ENCODE assay signal across 12 cellular contexts in genomic region chr2:236748801-236749200, GRCh38.
DNase-seq lines count a peak whose midpoint lies in the region; ATAC-seq lines count a peak whose summit lies in the region.
"Had no signal": no experiment of that assay in that cellular context is flagged by ENCODE, and none has a peak within 500 bp of the region (broad histone marks: within the 10 kb centered on the region; RNA-seq: fewer than 3 reads in every experiment).

No MANE protein-coding gene starts in this region.

- H3K14ac ChIP-seq in neuronal stem cell (ENCODE audit: low read length) = no peak overlapping the region

- H2BK15ac ChIP-seq in neuronal stem cell (ENCODE audit: low read length) = no peak overlapping the region

- no peak overlapping the region for H3K9ac ChIP-seq in neuronal stem cell (ENCODE audit: low read depth, low read length, poor library complexity)

- no peak overlapping the region for H2BK5ac ChIP-seq in neuronal stem cell (ENCODE audit: low read length)

- H3K4me1 ChIP-seq in esophagus (ENCODE audit: control insufficient read depth in 2 of 2, insufficient read depth in 2 of 2, low read length in 1 of 2) = peaks cover 2 to 21% of the 10 kb centered on the region in 2 donors
- H3K4me1 ChIP-seq in neuronal stem cell (ENCODE audit: control insufficient read depth in 2 of 2, insufficient read depth in 1 of 2, low read depth in 1 of 2, low read length in 2 of 2) = peaks cover 25 to 30% of the 10 kb centered on the region in 2 donors

- no peak overlapping the region for H3K4ac ChIP-seq in neuronal stem cell (ENCODE audit: low read length)

- H3K23ac ChIP-seq in neuronal stem cell (ENCODE audit: low read depth, low read length, poor library complexity) = no peak overlapping the region

- no peaks in the 10 kb centered on the region for H3K36me3 ChIP-seq in esophagus (ENCODE audit: control insufficient read depth in 2 of 2, insufficient read depth in 2 of 2, low read length in 1 of 2)
- H3K36me3 ChIP-seq in neuronal stem cell (replicated peaks in 1 of 2; ENCODE audit: control insufficient read depth in 2 of 2, insufficient read depth in 2 of 2, low read length in 2 of 2) = no peaks in the 10 kb centered on the region

- H3K4me3 ChIP-seq in esophagus (ENCODE audit: low read depth in 1 of 2, low read length in 2 of 2) (no peak overlapping the region), neuronal stem cell (ENCODE audit: low read length in 2 of 2) (no peak overlapping the region)

- H3K27me3 ChIP-seq in esophagus (ENCODE audit: control insufficient read depth in 1 of 2, insufficient read depth in 2 of 2, low read length in 2 of 2) (no peaks in the 10 kb centered on the region), neuronal stem cell (ENCODE audit: control insufficient read depth in 3 of 3, insufficient read depth in 3 of 3, low read depth in 1 of 3, low read length in 3 of 3) (no peaks in the 10 kb centered on the region)

- H3K9me3 ChIP-seq in esophagus (ENCODE audit: control insufficient read depth in 2 of 2, insufficient read depth in 1 of 2, low read depth in 1 of 2, low read length in 1 of 2) (no peaks in the 10 kb centered on the region), neuronal stem cell (replicated peaks in 1 of 2; ENCODE audit: control insufficient read depth in 2 of 2, insufficient read depth in 1 of 2, low read depth in 1 of 2, low read length in 2 of 2) (no peaks in the 10 kb centered on the region)

- no peak overlapping the region for H4K91ac ChIP-seq in neuronal stem cell (ENCODE audit: low read depth, low read length, poor library complexity)

- H4K8ac ChIP-seq in neuronal stem cell (ENCODE audit: low read depth, low read length) = no peak overlapping the region

- H3K79me1 ChIP-seq in neuronal stem cell (ENCODE audit: low read depth, low read length) = no peaks in the 10 kb centered on the region

- no peak overlapping the region for H3K4me2 ChIP-seq in neuronal stem cell (ENCODE audit: insufficient read depth, low read length, poor library complexity, severe bottlenecking)

- ATAC-seq in HG03095 (IDR thresholded peaks at IDR 0.05; ENCODE audit: unreplicated experiment) = no peak
- no peak for ATAC-seq in GM21529 (IDR thresholded peaks at IDR 0.05; ENCODE audit: unreplicated experiment)

- no peak overlapping the region for H2AFZ ChIP-seq in neuronal stem cell (ENCODE audit: low read length)

- 52 to 53% methylated on average over 7 of the region's 7 CpGs for WGBS in esophagus, 2 donors
- no CpG with 5 or more reads among the region's 7 CpGs for WGBS in neuronal stem cell (ENCODE audit: extremely low coverage in 2 of 2, insufficient read length in 2 of 2, insufficient replicate concordance in 1 of 2), 2 donors

- DNase-seq in Daoy (ENCODE audit: low read depth) (peak; percentile 35), NOMO-1 (lab: John Stamatoyannopoulos, UW; ENCODE audit: unreplicated experiment in 2 of 2) (peak; percentile 79 to 81), neuronal stem cell (ENCODE audit: low spot score) (no peak), hypothalamus (lab: John Stamatoyannopoulos, UW) (no peak), GOT3 (lab: John Stamatoyannopoulos, UW) (no peak)
- DNase-seq: activated CD4-positive, alpha-beta T cell treated with anti-CD3 and anti-CD28 coated beads, Interleukin-2, amount 50 U/mL, for 48 hours; kidney glomerular epithelial cell; NK-92 treated with Interleukin-12 subunit alpha and Interleukin-12 subunit beta, amount 100 ng/mL, for 24 hours; stimulated activated CD4-positive, alpha-beta T cell treated with anti-CD3 and anti-CD28 coated beads, Interleukin-2, amount 100 ng/mL, for 48 hours had no signal

- no peak overlapping the region for H2AK5ac ChIP-seq in neuronal stem cell (ENCODE audit: low read depth, low read length)

- H3K18ac ChIP-seq in neuronal stem cell (ENCODE audit: low read length) = peak overlapping the region; percentile 31

- no peak overlapping the region for H2BK120ac ChIP-seq in neuronal stem cell (ENCODE audit: low read depth, low read length)

- H3K27ac ChIP-seq in esophagus (ENCODE audit: low read depth in 2 of 2, low read length in 1 of 2) (peak overlapping the region; percentile 69 to 98), neuronal stem cell (replicated peaks; ENCODE audit: low read length) (no peak overlapping the region)

- H2BK12ac ChIP-seq in neuronal stem cell (ENCODE audit: low read length) = no peak overlapping the region

Comparison
In these comparisons a context has a peak if more than half of its experiments do, and no peak if none do; other contexts are left out.
1. DNase-seq: peak in Daoy (single experiment) and NOMO-1 (2 of 2); none in neuronal stem cell (single experiment), hypothalamus (0 of 51) and GOT3 (single experiment).